In genomic region chr6:148857817-148858390, GRCh38 we compare ENCODE assay signal across 18 cellular contexts.
A peak's percentile ranks its signal among the peaks of the same experiment; 100 is the strongest.
DNase-seq lines count a peak whose midpoint lies in the region; ATAC-seq, FAIRE-seq and TF ChIP-seq lines count a peak whose summit lies in the region.
"Had no signal": no experiment of that assay in that cellular context is flagged by ENCODE, and none has a peak within 500 bp of the region (broad histone marks: within the 10 kb centered on the region; RNA-seq: fewer than 3 reads in every experiment).

No MANE protein-coding gene starts in this region.

- H3K4me3 ChIP-seq in fibroblast of the aortic adventitia (ENCODE audit: low read depth, low read length) (no peak overlapping the region), HepG2 (replicated peaks in 1 of 3; ENCODE audit: insufficient read depth in 1 of 3, low read depth in 2 of 3, low read length in 3 of 3) (no peak overlapping the region)
- H3K4me3 ChIP-seq: heart left ventricle, SK-N-MC had no signal

- no peak overlapping the region for H3K4me2 ChIP-seq in HepG2 (ENCODE audit: low read depth, low read length)

- no TSS peak for BruUV-seq in HepG2 (replicated peaks; lab: Mats Ljungman, UMichigan)

- POLR2A ChIA-PET in RWPE1 (lab: Yijun Ruan, JAX; ENCODE audit: low non-redundant PET) (no interaction called here), HepG2 (lab: Yijun Ruan, JAX) (no interaction called here)

- H3K79me2 ChIP-seq in HepG2 (ENCODE audit: insufficient read depth, low read length) = no peaks in the 10 kb centered on the region

- TF ChIP-seq POLR2A in HepG2 (IDR thresholded peaks at IDR 0.05; ENCODE audit: insufficient read depth in 1 of 2, low read depth in 2 of 2, low read length in 2 of 2) = no peak

- ATAC-seq in stimulated activated effector memory CD8-positive, alpha-beta T cell treated with anti-CD3 and anti-CD28 coated beads, Interleukin-12 subunit alpha, Interleukin-12 subunit beta, amount 100 ng/mL, for 72 hours = no peak
- ATAC-seq in HepG2 = no peak
- ATAC-seq: left lobe of liver had no signal

- no peak for TF ChIP-seq RAD21 in HepG2 (CRISPR knock-in tag; IDR thresholded peaks at IDR 0.05)

- H3K9me3 Mint-ChIP-seq in stimulated activated effector memory CD8-positive, alpha-beta T cell treated with anti-CD3 and anti-CD28 coated beads, Interleukin-12 subunit alpha, Interleukin-12 subunit beta, amount 100 ng/mL, for 72 hours = peaks cover 8% of the 10 kb centered on the region

- H4K20me1 ChIP-seq in HepG2 (ENCODE audit: insufficient read depth, low read length) = no peaks in the 10 kb centered on the region

- H3K27ac ChIP-seq in RWPE1 (no peak overlapping the region), HepG2 (ENCODE audit: extremely low read length, insufficient read depth, low read length) (no peak overlapping the region)
- H3K27ac ChIP-seq: heart left ventricle, SK-N-MC had no signal

- CTCF ChIA-PET in RWPE1 (lab: Yijun Ruan, JAX) (interaction anchor here (0.7 to 1.0 kb wide), 2 partner anchors 35 to 313 kb away, joined by 4 to 6 read pairs; no protein-coding TSS in a partner anchor), HepG2 (lab: Yijun Ruan, JAX; ENCODE audit: low intra/inter-chr PET ratio, low total read pairs) (no interaction called here)

- intact Hi-C loops in HepG2 (cut with micrococcal nuclease; ENCODE audit: unreplicated experiment) = no loop called here

- TF ChIP-seq CTCF in RWPE1 (conservative IDR thresholded peaks at IDR 0.05; ENCODE audit: low read depth) (no peak), fibroblast of the aortic adventitia (IDR thresholded peaks at IDR 0.05; ENCODE audit: insufficient read depth, low read length) (no peak), HepG2 (CRISPR knock-in tag; IDR thresholded peaks at IDR 0.05) (no peak)

- DNase-seq in GM04503 (ENCODE audit: low read depth) = peak; percentile 59
- peak; percentile 30 for DNase-seq in RWPE1 (ENCODE audit: low spot score)
- peak; percentile 42 for DNase-seq in fibroblast of the aortic adventitia (ENCODE audit: low read depth)
- DNase-seq in stimulated activated effector memory CD8-positive, alpha-beta T cell treated with anti-CD3 and anti-CD28 coated beads, Interleukin-12 subunit alpha, Interleukin-12 subunit beta, amount 100 ng/mL, for 72 hours (ENCODE audit: low spot score in 2 of 2) = no peak
- no peak for DNase-seq in HepG2 (ENCODE audit: low spot score)
- DNase-seq in stimulated activated CD4-positive, alpha-beta T cell treated with anti-CD3 and anti-CD28 coated beads, Interleukin-2, amount 100 ng/mL, for 24 hours = no peak
- DNase-seq in RKO (ENCODE audit: low spot score) = no peak
- DNase-seq: activated CD8-positive, alpha-beta memory T cell treated with anti-CD3 and anti-CD28 coated beads for 24 hours; activated gamma-delta T cell; COR-L47; H9; heart left ventricle; stimulated activated CD4-positive, alpha-beta T cell treated with anti-CD3 and anti-CD28 coated beads, Interleukin-4, amount 100 ng/mL, for 1 hour; stimulated activated naive CD4-positive, alpha-beta T cell had no signal

- no peaks in the 10 kb centered on the region for H3K9me3 ChIP-seq in HepG2 (ENCODE audit: low read length)

- TF ChIP-seq EP300 in HepG2 (IDR thresholded peaks at IDR 0.05; ENCODE audit: low read depth in 2 of 2, low read length in 2 of 2) (no peak), HepG2 (CRISPR knock-in tag; IDR thresholded peaks at IDR 0.05; ENCODE audit: borderline replicate concordance) (no peak)

- H3K4me3 Mint-ChIP-seq in stimulated activated effector memory CD8-positive, alpha-beta T cell treated with anti-CD3 and anti-CD28 coated beads, Interleukin-12 subunit alpha, Interleukin-12 subunit beta, amount 100 ng/mL, for 72 hours = no peak overlapping the region
- H3K4me3 Mint-ChIP-seq: brain, H9, nephron had no signal

- H3K36me3 ChIP-seq in HepG2 (replicated peaks in 1 of 2; ENCODE audit: control insufficient read depth in 1 of 2, insufficient read depth in 2 of 2, low read length in 2 of 2) = no peaks in the 10 kb centered on the region
- H3K36me3 ChIP-seq: heart left ventricle had no signal

- no peak overlapping the region for H2AFZ ChIP-seq in HepG2 (ENCODE audit: low read length)

- H3K27me3 ChIP-seq in HepG2 (ENCODE audit: control insufficient read depth in 1 of 2, insufficient read depth in 2 of 2, low read length in 2 of 2) = peaks cover 2 to 15% of the 10 kb centered on the region in 2 experiments; a peak in 3 of 5 replicates
- H3K27me3 ChIP-seq: heart left ventricle had no signal

- H3K4me1 ChIP-seq in HepG2 (ENCODE audit: insufficient read depth, low read length) = no peaks in the 10 kb centered on the region
- H3K4me1 ChIP-seq: heart left ventricle had no signal

- H3K36me3 Mint-ChIP-seq in stimulated activated effector memory CD8-positive, alpha-beta T cell treated with anti-CD3 and anti-CD28 coated beads, Interleukin-12 subunit alpha, Interleukin-12 subunit beta, amount 100 ng/mL, for 72 hours = no peaks in the 10 kb centered on the region

- H3K4me1 Mint-ChIP-seq in stimulated activated effector memory CD8-positive, alpha-beta T cell treated with anti-CD3 and anti-CD28 coated beads, Interleukin-12 subunit alpha, Interleukin-12 subunit beta, amount 100 ng/mL, for 72 hours = peaks cover 46% of the 10 kb centered on the region

- no peak overlapping the region for H3K9ac ChIP-seq in HepG2 (ENCODE audit: insufficient read depth, low read depth, low read length)

- 12% methylated on average over 3 of the region's 3 CpGs for WGBS in HepG2 (ENCODE audit: low lambda C conversion rate)

- in situ Hi-C loops in HepG2 (cut with HindIII; ENCODE audit: extremely low pct_ligation_motif_present, low pct_unique_long_range_greater_than_20kb) = no loop called here

- peak overlapping the region; percentile 8 for H3K27ac Mint-ChIP-seq in stimulated activated effector memory CD8-positive, alpha-beta T cell treated with anti-CD3 and anti-CD28 coated beads, Interleukin-12 subunit alpha, Interleukin-12 subunit beta, amount 100 ng/mL, for 72 hours
- H3K27ac Mint-ChIP-seq: H9 had no signal

- FAIRE-seq in HepG2 (lab: Jason Lieb, UNC) = no peak

TF ChIP-seq in HepG2, 621 proteins besides CTCF, POLR2A, EP300 and RAD21 (continues in another document):
- TF ChIP-seq SOX5 (CRISPR knock-in tag; IDR thresholded peaks at IDR 0.05; ENCODE audit: borderline replicate concordance) (no peak), POGK (CRISPR knock-in tag; conservative IDR thresholded peaks at IDR 0.05) (no peak), ZBTB20 (CRISPR knock-in tag; IDR thresholded peaks at IDR 0.05; ENCODE audit: borderline replicate concordance, low read depth) (no peak), ZNF646 (CRISPR knock-in tag; IDR thresholded peaks at IDR 0.05) (no peak)

Comparison
In these comparisons a context has a peak if more than half of its experiments do, and no peak if none do; other contexts are left out.
1. DNase-seq: peak in GM04503 (single experiment), RWPE1 (single experiment) and fibroblast of the aortic adventitia (single experiment); none in stimulated activated effector memory CD8-positive, alpha-beta T cell treated with anti-CD3 and anti-CD28 coated beads, Interleukin-12 subunit alpha, Interleukin-12 subunit beta, amount 100 ng/mL, for 72 hours (0 of 2), HepG2 (single experiment), stimulated activated CD4-positive, alpha-beta T cell treated with anti-CD3 and anti-CD28 coated beads, Interleukin-2, amount 100 ng/mL, for 24 hours (0 of 2) and RKO (single experiment).